ENCODE assay signal across 10 cellular contexts in genomic region chr7:43612599-43613589, GRCh38. TPM values are rescaled to one million over a fixed set of nuclear protein-coding genes. Genes with fewer than 3 reads are reported as not detected.
DNase-seq lines count a peak whose midpoint lies in the region; ATAC-seq and TF ChIP-seq lines count a peak whose summit lies in the region.
"Had no signal": no experiment of that assay in that cellular context is flagged by ENCODE, and none has a peak within 500 bp of the region (broad histone marks: within the 10 kb centered on the region; RNA-seq: fewer than 3 reads in every experiment).

No MANE protein-coding gene starts in this region.

- peak overlapping the region; percentile 36 for H3K4me3 Mint-ChIP-seq in central memory CD8-positive, alpha-beta T cell

- in situ Hi-C loops in ACHN (cut with HindIII; ENCODE audit: low pct_ligation_motif_present, low pct_unique_long_range_greater_than_20kb, low sequenced_read_pairs): no loop called here

- H3K27me3 Mint-ChIP-seq in central memory CD8-positive, alpha-beta T cell: no peaks in the 10 kb centered on the region

- H3K4me1 ChIP-seq in A673 (ENCODE audit: insufficient read depth, low read length, poor library complexity, severe bottlenecking): peaks cover 7% of the 10 kb centered on the region
- H3K4me1 ChIP-seq: BLaER1 treated with 17β-estradiol and CSF1 and Interleukin-3, amounts not matched to agents 10 nM and 100 nM had no signal

- no peak overlapping the region for H3K4me3 ChIP-seq in A673 (ENCODE audit: low read depth, low read length, poor library complexity, severe bottlenecking)
- H3K4me3 ChIP-seq: BLaER1 treated with 17β-estradiol and CSF1 and Interleukin-3, amounts not matched to agents 10 nM and 100 nM; cardiac muscle cell had no signal

- no TSS peak for BruUV-seq in A673 (replicated peaks; lab: Mats Ljungman, UMichigan)

- intact Hi-C loops in A673 (cut with micrococcal nuclease; ENCODE audit: unreplicated experiment): no loop called here

- H3K9me3 Mint-ChIP-seq in central memory CD8-positive, alpha-beta T cell: no peaks in the 10 kb centered on the region

- CTCF ChIA-PET in A673 (lab: Charles Lee): no interaction called here

- H3K27ac Mint-ChIP-seq in central memory CD8-positive, alpha-beta T cell (ENCODE audit: low read depth): peak overlapping the region; percentile 56

- peaks cover 70% of the 10 kb centered on the region for H3K36me3 Mint-ChIP-seq in central memory CD8-positive, alpha-beta T cell (ENCODE audit: insufficient read depth)

- DNase-seq in activated T-cell treated with anti-CD3 and anti-CD28 coated beads for 24 hours (ENCODE audit: low read depth): peak; percentile 20
- no peak for DNase-seq in activated T-cell treated with anti-CD3 and anti-CD28 coated beads, Interleukin-2, amount 50 U/mL, for 1 hour
- no peak for DNase-seq in central memory CD8-positive, alpha-beta T cell (ENCODE audit: low spot score in 2 of 2)
- DNase-seq in substantia nigra (lab: John Stamatoyannopoulos, UW): peak in 1 of 49 donors; percentile 1
- no peak for DNase-seq in A673 (ENCODE audit: low spot score)
- no peak for DNase-seq in NK-92 (lab: John Stamatoyannopoulos, UW; ENCODE audit: unreplicated experiment)
- DNase-seq in ACHN: no peak

- peaks cover 48% of the 10 kb centered on the region for H3K4me1 Mint-ChIP-seq in central memory CD8-positive, alpha-beta T cell

- no peaks in the 10 kb centered on the region for H3K27me3 ChIP-seq in A673 (replicated peaks; ENCODE audit: insufficient read depth, low read depth, low read length, poor library complexity)
- H3K27me3 ChIP-seq: BLaER1 treated with 17β-estradiol and CSF1 and Interleukin-3, amounts not matched to agents 10 nM and 100 nM; cardiac muscle cell had no signal

- POLR2A ChIA-PET in A673 (lab: Charles Lee; ENCODE audit: low non-redundant PET): no interaction called here

- H3K9me3 ChIP-seq in A673 (ENCODE audit: low read depth, low read length, poor library complexity, severe bottlenecking): no peaks in the 10 kb centered on the region

- peak; percentile 64 for ATAC-seq in HG03342 (IDR thresholded peaks at IDR 0.05; ENCODE audit: unreplicated experiment)
- peak; percentile 29 for ATAC-seq in central memory CD8-positive, alpha-beta T cell (replicated peaks; ENCODE audit: extremely low read depth, poor library complexity, severe bottlenecking)

- H3K36me3 ChIP-seq in A673 (ENCODE audit: insufficient read depth, low read length, poor library complexity, severe bottlenecking): peaks cover 6% of the 10 kb centered on the region

- no peak for TF ChIP-seq CTCF in A673 (conservative IDR thresholded peaks at IDR 0.05; ENCODE audit: low read depth, low read length)

- H3K27ac ChIP-seq in substantia nigra (ENCODE audit: low read depth, low read length, poor library complexity, severe bottlenecking): peak overlapping the region; percentile 10
- H3K27ac ChIP-seq in A673 (ENCODE audit: low read depth, low read length, poor library complexity, severe bottlenecking): no peak overlapping the region
- H3K27ac ChIP-seq: BLaER1 treated with 17β-estradiol and CSF1 and Interleukin-3, amounts not matched to agents 10 nM and 100 nM; cardiac muscle cell had no signal

RNA-seq across cellular contexts. Expression of gene STK17A, which starts 30.0 kb away (rescaled TPM):
- 17.1 and 27.3 TPM in 2 replicates for total RNA-seq in A673 (2021)
